26 cellular contexts compared by ENCODE assay signal in genomic region chr1:54152696-54153095, GRCh38. TPM values are rescaled to one million over a fixed set of nuclear protein-coding genes. Genes with fewer than 3 reads are reported as not detected.
DNase-seq lines count a peak whose midpoint lies in the region; ATAC-seq and TF ChIP-seq lines count a peak whose summit lies in the region.
"Had no signal": no experiment of that assay in that cellular context is flagged by ENCODE, and none has a peak within 500 bp of the region (broad histone marks: within the 10 kb centered on the region; RNA-seq: fewer than 3 reads in every experiment).

Gene CDCP2 (minus strand): TSS chr1:54153000. CDS start chr1:54152922, 78 bp downstream.

- TF ChIP-seq EP300 in esophagus muscularis mucosa (IDR thresholded peaks at IDR 0.05): no peak

- H3K4ac ChIP-seq in trophoblast cell (ENCODE audit: low read depth, low read length): no peak within 1 kb of the TSS

- H3K27me3 ChIP-seq in A673 (replicated peaks; ENCODE audit: insufficient read depth, low read depth, low read length, poor library complexity) (no peaks in the 10 kb centered on the region), PC-3 (ENCODE audit: low read length) (no peaks in the 10 kb centered on the region), trophoblast cell (ENCODE audit: insufficient read depth, low read length) (no peaks in the 10 kb centered on the region), colonic mucosa (no peaks in the 10 kb centered on the region), esophagus muscularis mucosa (no peaks in the 10 kb centered on the region)
- H3K27me3 ChIP-seq: brain microvascular endothelial cell, upper lobe of left lung had no signal

- no peak for TF ChIP-seq POLR2A in esophagus muscularis mucosa (IDR thresholded peaks at IDR 0.05; ENCODE audit: low read depth)

- H3K36me3 ChIP-seq in A673 (ENCODE audit: insufficient read depth, low read length, poor library complexity, severe bottlenecking) (no peaks in the 10 kb centered on the region), PC-3 (ENCODE audit: low read depth, low read length) (no peaks in the 10 kb centered on the region), trophoblast cell (ENCODE audit: control insufficient read depth in 1 of 2, insufficient read depth in 2 of 2, low read length in 2 of 2) (no peaks in the 10 kb centered on the region), colonic mucosa (no peaks in the 10 kb centered on the region), esophagus muscularis mucosa (no peaks in the 10 kb centered on the region)
- H3K36me3 ChIP-seq: brain microvascular endothelial cell, upper lobe of left lung had no signal

- H3K18ac ChIP-seq in trophoblast cell (ENCODE audit: low read length): no peak within 1 kb of the TSS

- no peak within 1 kb of the TSS for H4K12ac ChIP-seq in trophoblast cell (ENCODE audit: low read depth, low read length)

- H3K79me1 ChIP-seq in trophoblast cell (ENCODE audit: low read length): no peaks in the 10 kb centered on the region

- H4K20me1 ChIP-seq in PC-3 (ENCODE audit: low read length): no peaks in the 10 kb centered on the region

- peak within 1 kb of the TSS; percentile 11 for H2AK5ac ChIP-seq in trophoblast cell (ENCODE audit: low read length)

- H3K9ac ChIP-seq in PC-3 (ENCODE audit: low read length) (no peak within 1 kb of the TSS), trophoblast cell (ENCODE audit: low read length) (no peak within 1 kb of the TSS), colonic mucosa (ENCODE audit: low read depth in 2 of 2, low read length in 2 of 2) (no peak within 1 kb of the TSS)

- POLR2A ChIA-PET in A673 (lab: Charles Lee; ENCODE audit: low non-redundant PET): no interaction called here
- POLR2A ChIA-PET in PC-3 (lab: Charles Lee; ENCODE audit: unreplicated experiment): no interaction called here

- DNase-seq in A673 (ENCODE audit: low spot score): no peak
- DNase-seq in PC-3: no peak
- no peak for DNase-seq in fibroblast of mammary gland (ENCODE audit: low read depth)
- DNase-seq in trophoblast cell: no peak
- no peak for DNase-seq in colonic mucosa
- no peak for DNase-seq in GM13976 (ENCODE audit: low spot score)
- DNase-seq in C1 segment of cervical spinal cord (lab: John Stamatoyannopoulos, UW): no peak
- DNase-seq in esophagus muscularis mucosa (ENCODE audit: extremely low spot score): no peak
- DNase-seq: activated B cell treated with CpG ODN at 0.5 μM for 24 hours; activated CD8-positive, alpha-beta memory T cell treated with anti-CD3 and anti-CD28 coated beads for 24 hours; brain microvascular endothelial cell; DND-41; HCEC 1CT; head of caudate nucleus; KBM-7; MV-4-11; natural killer cell; NCI-H2081 treated with DMSO at 0.1 percent for 48 hours; NCI-H524; SIG-M5; stimulated activated naive B cell treated with anti-CD40 and anti-IgM and Interleukin-4, amounts not matched to agents 10 μg/mL and 1 μg/mL and 100 μg/mL, for 72 hours; T-helper 17 cell had no signal

- CTCF ChIA-PET in A673 (lab: Charles Lee) (no interaction called here), PC-3 (lab: Charles Lee) (no interaction called here)

- no peaks in the 10 kb centered on the region for H3K9me2 ChIP-seq in PC-3 (replicated peaks; ENCODE audit: low read length)

- no peak within 1 kb of the TSS for H2BK120ac ChIP-seq in trophoblast cell (ENCODE audit: insufficient read depth, low read length, poor library complexity)

- peak within 1 kb of the TSS; percentile 59 for H3K27ac ChIP-seq in A673 (ENCODE audit: low read depth, low read length, poor library complexity, severe bottlenecking)
- H3K27ac ChIP-seq in PC-3 (ENCODE audit: low read length): no peak within 1 kb of the TSS
- no peak within 1 kb of the TSS for H3K27ac ChIP-seq in trophoblast cell (ENCODE audit: low read depth, low read length)
- H3K27ac ChIP-seq in colonic mucosa: no peak within 1 kb of the TSS
- peak within 1 kb of the TSS in 1 of 4 donors; percentile 54 for H3K27ac ChIP-seq in esophagus muscularis mucosa (replicated peaks in 1 of 4)
- H3K27ac ChIP-seq: brain microvascular endothelial cell had no signal

- H3K14ac ChIP-seq in trophoblast cell (ENCODE audit: low read length): no peak within 1 kb of the TSS

- no peak for TF ChIP-seq CTCF in A673 (conservative IDR thresholded peaks at IDR 0.05; ENCODE audit: low read depth, low read length)
- TF ChIP-seq CTCF in PC-3 (conservative IDR thresholded peaks at IDR 0.05; ENCODE audit: low read depth, low read length): no peak
- no peak for TF ChIP-seq CTCF in fibroblast of mammary gland (conservative IDR thresholded peaks at IDR 0.05; ENCODE audit: control insufficient read depth, insufficient read depth, low read depth, low read length)
- no peak for TF ChIP-seq CTCF in colonic mucosa (IDR thresholded peaks at IDR 0.05)
- no peak for TF ChIP-seq CTCF in GM13976 (IDR thresholded peaks at IDR 0.05; ENCODE audit: borderline replicate concordance, control extremely low read depth, extremely low read depth, insufficient read depth, missing control alignments)
- TF ChIP-seq CTCF in esophagus muscularis mucosa (IDR thresholded peaks at IDR 0.05): no peak

- no CpG with 5 or more reads among the region's 5 CpGs for WGBS in trophoblast cell (ENCODE audit: extremely low coverage, insufficient coverage, insufficient read length)
- 94% methylated on average over 4 of the region's 5 CpGs for WGBS in esophagus muscularis mucosa

- BruUV-seq in A673 (replicated peaks; lab: Mats Ljungman, UMichigan): no TSS peak
- BruUV-seq in PC-3 (replicated peaks; lab: Mats Ljungman, UMichigan): no TSS peak

- H2BK12ac ChIP-seq in trophoblast cell (ENCODE audit: low read length): peak within 1 kb of the TSS; percentile 67

- H4K91ac ChIP-seq in trophoblast cell (ENCODE audit: low read depth, low read length): no peak within 1 kb of the TSS

- ATAC-seq in PC-3: no peak
- ATAC-seq: activated naive CD4-positive, alpha-beta T cell treated with anti-CD3 and anti-CD28 coated beads, Interleukin-2, amount 50 U/mL, for 72 hours; natural killer cell; stimulated activated naive B cell treated with anti-CD40 and anti-IgM and Interleukin-4, amounts not matched to agents 10 μg/mL and 1 μg/mL and 100 μg/mL, for 72 hours; T-helper 17 cell had no signal

- H3K4me2 ChIP-seq in PC-3 (ENCODE audit: low read length) (no peak within 1 kb of the TSS), trophoblast cell (ENCODE audit: low read length) (no peak within 1 kb of the TSS)

- intact Hi-C loops in A673 (cut with micrococcal nuclease; ENCODE audit: unreplicated experiment) (no loop called here), PC-3 (cut with micrococcal nuclease) (no loop called here), colonic mucosa (cut with DNase I) (no loop called here), esophagus muscularis mucosa (cut with DNase I) (no loop called here)

- no peaks in the 10 kb centered on the region for H3F3A ChIP-seq in PC-3 (ENCODE audit: low read length, unreplicated experiment)

- H2AFZ ChIP-seq in PC-3 (ENCODE audit: low read length) (0 out of 2 replicates have a peak within 1 kb of the TSS, but pooled peaks have one; percentile 28), trophoblast cell (ENCODE audit: insufficient read depth, low read length, poor library complexity) (no peak within 1 kb of the TSS)

- no peak within 1 kb of the TSS for H4K8ac ChIP-seq in trophoblast cell (ENCODE audit: low read depth, low read length)

- no peak within 1 kb of the TSS for H3K23ac ChIP-seq in trophoblast cell (ENCODE audit: low read length)

- in situ Hi-C loops in GM13976 (cut with MboI; ENCODE audit: low sequenced_read_pairs, unreplicated experiment): no loop called here

- no peaks in the 10 kb centered on the region for H3K4me1 ChIP-seq in A673 (ENCODE audit: insufficient read depth, low read length, poor library complexity, severe bottlenecking)
- H3K4me1 ChIP-seq in PC-3 (ENCODE audit: insufficient read depth, low read length): peaks cover 3% of the 10 kb centered on the region
- H3K4me1 ChIP-seq in trophoblast cell (ENCODE audit: control insufficient read depth in 1 of 2, insufficient read depth in 2 of 2, low read length in 2 of 2): peaks cover 9% of the 10 kb centered on the region in 2 experiments
- H3K4me1 ChIP-seq in colonic mucosa: no peaks in the 10 kb centered on the region
- peaks cover 0 to 9% (median 4%) of the 10 kb centered on the region in 4 donors for H3K4me1 ChIP-seq in esophagus muscularis mucosa

- H3K4me3 ChIP-seq in A673 (ENCODE audit: low read depth, low read length, poor library complexity, severe bottlenecking) (no peak within 1 kb of the TSS), PC-3 (ENCODE audit: low read length) (no peak within 1 kb of the TSS), fibroblast of mammary gland (ENCODE audit: control insufficient read depth, low read depth, low read length) (peak within 1 kb of the TSS; percentile 12), trophoblast cell (ENCODE audit: low read depth, low read length) (no peak within 1 kb of the TSS), colonic mucosa (no peak within 1 kb of the TSS), esophagus muscularis mucosa (no peak within 1 kb of the TSS)
- H3K4me3 ChIP-seq: upper lobe of left lung had no signal

- H3K9me3 ChIP-seq in A673 (ENCODE audit: low read depth, low read length, poor library complexity, severe bottlenecking) (no peaks in the 10 kb centered on the region), PC-3 (ENCODE audit: low read length) (no peaks in the 10 kb centered on the region), trophoblast cell (ENCODE audit: insufficient read depth, low read depth, low read length) (no peaks in the 10 kb centered on the region), colonic mucosa (no peaks in the 10 kb centered on the region), esophagus muscularis mucosa (no peaks in the 10 kb centered on the region)
- H3K9me3 ChIP-seq: upper lobe of left lung had no signal

- no peak within 1 kb of the TSS for H2BK5ac ChIP-seq in trophoblast cell (ENCODE audit: low read depth, low read length, poor library complexity)

- H3K79me2 ChIP-seq in PC-3 (ENCODE audit: low read length) (no peaks in the 10 kb centered on the region), trophoblast cell (ENCODE audit: control insufficient read depth, insufficient read depth, low read length, poor library complexity) (no peaks in the 10 kb centered on the region)

RNA-seq across cellular contexts. Expression of gene CDCP2, which starts in this region (rescaled TPM):
- total RNA-seq in A673 (2021) (not detected in 2 replicates), PC-3 (2014; rRNA removed) (0.35 TPM in 1 of 2 replicates, not detected in the other), colonic mucosa (under 1 TPM in 1 of 2 donors, not detected in 1; 0.10 TPM), esophagus muscularis mucosa (under 1 TPM in 3 of 4 donors, not detected in 1; 0.26 to 0.40 (median 0.33) TPM)
- not detected in 2 replicates for polyA plus RNA-seq in trophoblast cell (2013)
- total RNA-seq: activated B cell treated with CpG ODN at 0.5 μM for 24 hours, epithelial cell of proximal tubule, pulmonary artery endothelial cell, T-helper 17 cell, upper lobe of left lung had no signal
